8 cellular contexts compared by ENCODE assay signal in the genomic region with DNA sequence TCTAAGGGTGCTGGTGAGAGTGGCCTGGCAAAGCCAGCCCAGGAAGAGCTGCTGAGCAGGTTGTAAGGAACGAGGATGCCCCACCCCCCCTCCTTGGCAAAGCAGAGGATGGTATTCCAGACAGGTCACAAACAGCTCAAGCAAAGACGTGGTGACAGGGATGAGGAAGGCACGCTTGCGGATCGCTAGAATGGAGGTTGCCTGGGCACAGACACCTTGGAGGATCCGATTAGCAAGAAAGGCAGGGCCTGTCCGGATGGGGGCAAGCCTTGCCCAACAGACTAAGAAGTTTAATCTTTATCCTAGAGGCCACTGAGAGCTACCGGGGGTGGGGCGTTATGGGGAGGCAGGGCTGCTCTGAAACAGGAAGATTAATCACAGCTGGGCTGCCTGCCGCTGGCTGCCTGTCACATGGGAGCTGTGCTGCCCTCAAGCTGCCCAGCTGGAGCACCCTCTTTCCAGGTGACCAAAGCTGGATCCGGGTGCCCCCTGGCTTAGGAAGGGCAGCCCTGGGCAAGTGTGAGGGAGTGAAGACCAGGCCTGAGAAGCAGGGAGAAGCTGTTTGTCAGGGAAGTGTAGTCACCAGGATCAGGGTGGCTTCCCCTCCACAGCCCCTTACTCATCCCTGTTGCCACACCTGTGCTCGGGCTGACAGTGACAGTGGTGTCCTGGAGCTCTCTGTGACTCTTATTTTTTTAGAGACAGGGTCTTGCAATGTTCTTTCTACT. TPM values are rescaled to one million over a fixed set of nuclear protein-coding genes. Genes with fewer than 3 reads are reported as not detected.
A peak's percentile ranks its signal among the peaks of the same experiment; 100 is the strongest.
DNase-seq lines count a peak whose midpoint lies in the region; ATAC-seq and TF ChIP-seq lines count a peak whose summit lies in the region.

No MANE protein-coding gene starts in this region.

- H3K4me1 Mint-ChIP-seq in osteocyte (ENCODE audit: unreplicated experiment), result peaks cover 6% of the 10 kb centered on the region

- H2BK12ac ChIP-seq in neuronal stem cell (ENCODE audit: low read length), result no peak overlapping the region

- no CpG with 5 or more reads among the region's 12 CpGs for WGBS in neuronal stem cell (ENCODE audit: extremely low coverage in 2 of 2, insufficient read length in 2 of 2, insufficient replicate concordance in 1 of 2), 2 donors

- H3K4me2 ChIP-seq in neuronal stem cell (ENCODE audit: insufficient read depth, low read length, poor library complexity, severe bottlenecking), result no peak overlapping the region

- peak overlapping the region; percentile 59 for H3K23ac ChIP-seq in neuronal stem cell (ENCODE audit: low read depth, low read length, poor library complexity)

- H4K8ac ChIP-seq in neuronal stem cell (ENCODE audit: low read depth, low read length), result no peak overlapping the region

- H2AK5ac ChIP-seq in neuronal stem cell (ENCODE audit: low read depth, low read length), result no peak overlapping the region

- H2BK5ac ChIP-seq in neuronal stem cell (ENCODE audit: low read length), result no peak overlapping the region

- H3K4me1 ChIP-seq in effector memory CD4-positive, alpha-beta T cell (ENCODE audit: control insufficient read depth, insufficient read depth, low read length, poor library complexity, severe bottlenecking), result peaks cover 61% of the 10 kb centered on the region
- peaks cover 0 to 3% of the 10 kb centered on the region in 2 donors for H3K4me1 ChIP-seq in neuronal stem cell (ENCODE audit: control insufficient read depth in 2 of 2, insufficient read depth in 1 of 2, low read depth in 1 of 2, low read length in 2 of 2)

- no peak overlapping the region for H3K9ac ChIP-seq in neuronal stem cell (ENCODE audit: low read depth, low read length, poor library complexity)

- H2BK15ac ChIP-seq in neuronal stem cell (ENCODE audit: low read length), result no peak overlapping the region

- no peaks in the 10 kb centered on the region for H3K27me3 Mint-ChIP-seq in osteocyte (ENCODE audit: unreplicated experiment)

- peak overlapping the region; percentile 59 for H3K14ac ChIP-seq in neuronal stem cell (ENCODE audit: low read length)

- H3K27ac Mint-ChIP-seq in osteocyte (ENCODE audit: unreplicated experiment), result no peak overlapping the region

- H3K4me3 Mint-ChIP-seq in osteocyte (ENCODE audit: unreplicated experiment), result no peak overlapping the region

- H3K9me3 ChIP-seq in WERI-Rb-1 (ENCODE audit: severe bottlenecking) (no peaks in the 10 kb centered on the region), neuronal stem cell (replicated peaks in 1 of 2; ENCODE audit: control insufficient read depth in 2 of 2, insufficient read depth in 1 of 2, low read depth in 1 of 2, low read length in 2 of 2) (no peaks in the 10 kb centered on the region)
- no peaks in the 10 kb centered on the region for H3K9me3 ChIP-seq in effector memory CD4-positive, alpha-beta T cell (ENCODE audit: control insufficient read depth, low read length)

- H3K4me3 ChIP-seq in WERI-Rb-1 (ENCODE audit: low read depth, low read length), result peak overlapping the region; percentile 10
- peak overlapping the region; percentile 45 for H3K4me3 ChIP-seq in effector memory CD4-positive, alpha-beta T cell (ENCODE audit: insufficient read depth, low read depth, low read length, poor library complexity, severe bottlenecking)
- no peak overlapping the region for H3K4me3 ChIP-seq in neuronal stem cell (ENCODE audit: low read length in 2 of 2)

- no peak overlapping the region for H3K4ac ChIP-seq in neuronal stem cell (ENCODE audit: low read length)

- no peaks in the 10 kb centered on the region for H3K9me3 Mint-ChIP-seq in osteocyte (ENCODE audit: unreplicated experiment)

- peak overlapping the region; percentile 81 for H3K18ac ChIP-seq in neuronal stem cell (ENCODE audit: low read length)

- no peak overlapping the region for H2BK120ac ChIP-seq in neuronal stem cell (ENCODE audit: low read depth, low read length)

- H2AFZ ChIP-seq in neuronal stem cell (ENCODE audit: low read length), result no peak overlapping the region

- DNase-seq in WERI-Rb-1 (peak; percentile 97), neuronal stem cell (ENCODE audit: low spot score) (no peak), osteocyte (ENCODE audit: extremely low spot score, unreplicated experiment) (no peak), medulla oblongata (ENCODE audit: extremely low spot score) (no peak), NCI-H1694 treated with DMSO at 0.1 percent for 48 hours (lab: John Stamatoyannopoulos, UW) (no peak)
- peak; percentile 28 to 39 (median 36) for DNase-seq in effector memory CD4-positive, alpha-beta T cell

- peak; percentile 37 for ATAC-seq in HG03571 (IDR thresholded peaks at IDR 0.05; ENCODE audit: unreplicated experiment)

- H3K27ac ChIP-seq in 22Rv1 (0 out of 2 replicates have a peak overlapping the region, but pooled peaks have one; percentile 18), WERI-Rb-1 (peak overlapping the region; percentile 65), neuronal stem cell (replicated peaks; ENCODE audit: low read length) (no peak overlapping the region)
- H3K27ac ChIP-seq in effector memory CD4-positive, alpha-beta T cell (ENCODE audit: insufficient read depth, low read length, poor library complexity, severe bottlenecking), result peak overlapping the region; percentile 91

- no peak for TF ChIP-seq CTCF in 22Rv1 (IDR thresholded peaks at IDR 0.05)
- TF ChIP-seq CTCF in WERI-Rb-1 (IDR thresholded peaks at IDR 0.05; ENCODE audit: low read depth, low read length), result no peak
- TF ChIP-seq CTCF in osteocyte (IDR thresholded peaks at IDR 0.05), result no peak

- no peaks in the 10 kb centered on the region for H3K79me1 ChIP-seq in neuronal stem cell (ENCODE audit: low read depth, low read length)

- no peak overlapping the region for H4K91ac ChIP-seq in neuronal stem cell (ENCODE audit: low read depth, low read length, poor library complexity)

- H3K27me3 ChIP-seq in WERI-Rb-1 (ENCODE audit: insufficient read depth, low read depth, severe bottlenecking), result no peaks in the 10 kb centered on the region
- H3K27me3 ChIP-seq in effector memory CD4-positive, alpha-beta T cell (replicated peaks; ENCODE audit: control insufficient read depth, insufficient read depth, low read length, poor library complexity, severe bottlenecking), result no peaks in the 10 kb centered on the region
- no peaks in the 10 kb centered on the region for H3K27me3 ChIP-seq in neuronal stem cell (ENCODE audit: control insufficient read depth in 3 of 3, insufficient read depth in 3 of 3, low read depth in 1 of 3, low read length in 3 of 3)

- no peaks in the 10 kb centered on the region for H3K36me3 ChIP-seq in WERI-Rb-1
- H3K36me3 ChIP-seq in effector memory CD4-positive, alpha-beta T cell (ENCODE audit: control insufficient read depth, insufficient read depth, low read length), result no peaks in the 10 kb centered on the region
- H3K36me3 ChIP-seq in neuronal stem cell (replicated peaks in 1 of 2; ENCODE audit: control insufficient read depth in 2 of 2, insufficient read depth in 2 of 2, low read length in 2 of 2), result peaks cover 0 to 2% of the 10 kb centered on the region in 2 donors

- H3K36me3 Mint-ChIP-seq in osteocyte (ENCODE audit: unreplicated experiment), result peaks cover 11% of the 10 kb centered on the region

RNA-seq across cellular contexts. Expression of gene MAPK13, which starts 9.2 kb away (rescaled TPM):
- 0.54 TPM for polyA plus RNA-seq in neuronal stem cell (2013, experiment 1 of 2)
- 0.40 TPM for polyA plus RNA-seq in neuronal stem cell (2013, experiment 2 of 2)
- total RNA-seq in osteocyte, result 1.5 and 1.6 TPM in 2 replicates

Comparison
In these comparisons a context has a peak if more than half of its experiments do, and no peak if none do; other contexts are left out.
1. DNase-seq: peak in WERI-Rb-1 (single experiment) and effector memory CD4-positive, alpha-beta T cell (3 of 3); none in neuronal stem cell (single experiment), osteocyte (single experiment), medulla oblongata (single experiment) and NCI-H1694 treated with DMSO at 0.1 percent for 48 hours (single experiment).
2. H3K4me3 ChIP-seq: peak in WERI-Rb-1 (single experiment) and effector memory CD4-positive, alpha-beta T cell (single experiment); none in neuronal stem cell (0 of 2).